In genomic region chr16:10039220-10040096, GRCh38 we compare ENCODE assay signal across 10 cellular contexts.
DNase-seq lines count a peak whose midpoint lies in the region; ATAC-seq and TF ChIP-seq lines count a peak whose summit lies in the region.
"Had no signal": no experiment of that assay in that cellular context is flagged by ENCODE, and none has a peak within 500 bp of the region (broad histone marks: within the 10 kb centered on the region; RNA-seq: fewer than 3 reads in every experiment).

No MANE protein-coding gene starts in this region.

- H3K9me3 ChIP-seq in body of pancreas (peaks cover 0 to 7% (median 0%) of the 10 kb centered on the region in 3 donors), transverse colon (no peaks in the 10 kb centered on the region)

- H3K4me1 ChIP-seq in body of pancreas (peaks cover 7% of the 10 kb centered on the region), transverse colon (no peaks in the 10 kb centered on the region)

- H3K4me3 Mint-ChIP-seq in activated CD4-positive, alpha-beta T cell treated with anti-CD3 and anti-CD28 coated beads for 36 hours: no peak overlapping the region
- H3K4me3 Mint-ChIP-seq: CD8-positive, alpha-beta T cell had no signal

- CTCF ChIA-PET in activated CD4-positive, alpha-beta T cell treated with anti-CD3 and anti-CD28 coated beads for 36 hours (lab: Charles Lee): no interaction called here

- H3K27me3 ChIP-seq in body of pancreas (peaks cover 0 to 5% of the 10 kb centered on the region in 2 donors), transverse colon (no peaks in the 10 kb centered on the region)

- H3K27me3 Mint-ChIP-seq in activated CD4-positive, alpha-beta T cell treated with anti-CD3 and anti-CD28 coated beads for 36 hours: peaks cover 19% of the 10 kb centered on the region

- TF ChIP-seq CTCF in body of pancreas (IDR thresholded peaks at IDR 0.05) (peak in 3 of 7 experiments; percentile 2 to 16 (median 10)), transverse colon (IDR thresholded peaks at IDR 0.05) (peak in 3 of 5 experiments; percentile 9 to 19 (median 15))

- peaks cover 3% of the 10 kb centered on the region for H3K4me1 Mint-ChIP-seq in activated CD4-positive, alpha-beta T cell treated with anti-CD3 and anti-CD28 coated beads for 36 hours

- 8 to 9% methylated on average over 24 to 28 of the region's 28 CpGs for WGBS in body of pancreas, 2 donors
- WGBS in transverse colon (ENCODE audit: low coverage in 1 of 2), 2 donors: 22% methylated on average over 26 of the region's 28 CpGs; no CpG with 5 or more reads in 1 of the 2 donors

- POLR2A ChIA-PET in activated CD4-positive, alpha-beta T cell treated with anti-CD3 and anti-CD28 coated beads for 36 hours (lab: Charles Lee): interaction anchor here (0.6 kb wide), 1 partner anchor 218 kb away, joined by 3 read pairs; no protein-coding TSS in a partner anchor

- in situ Hi-C loops in transverse colon (cut with MboI; ENCODE audit: low pct_ligation_motif_present in 1 of 4, low pct_unique_long_range_greater_than_20kb in 1 of 4, low sequenced_read_pairs in 3 of 4): no loop called here

- TF ChIP-seq POLR2A in body of pancreas (IDR thresholded peaks at IDR 0.05): no peak
- TF ChIP-seq POLR2A in transverse colon (IDR thresholded peaks at IDR 0.05): no peak

- H3K27ac Mint-ChIP-seq in activated CD4-positive, alpha-beta T cell treated with anti-CD3 and anti-CD28 coated beads for 36 hours: no peak overlapping the region
- H3K27ac Mint-ChIP-seq: CD8-positive, alpha-beta T cell had no signal

- ATAC-seq in activated CD4-positive, alpha-beta T cell treated with anti-CD3 and anti-CD28 coated beads for 36 hours: no peak
- peak; percentile 50 for ATAC-seq in body of pancreas
- ATAC-seq in HG03139 (IDR thresholded peaks at IDR 0.05; ENCODE audit: unreplicated experiment): no peak
- ATAC-seq: CD8-positive, alpha-beta T cell had no signal

- H3K9me3 Mint-ChIP-seq in activated CD4-positive, alpha-beta T cell treated with anti-CD3 and anti-CD28 coated beads for 36 hours (ENCODE audit: low read depth): no peaks in the 10 kb centered on the region
- H3K9me3 Mint-ChIP-seq: CD8-positive, alpha-beta T cell had no signal

- H3K36me3 ChIP-seq in body of pancreas (replicated peaks in 1 of 2; ENCODE audit: insufficient read depth in 1 of 2, low read depth in 2 of 2) (no peaks in the 10 kb centered on the region), transverse colon (no peaks in the 10 kb centered on the region)

- H3K27ac ChIP-seq in body of pancreas (no peak overlapping the region), transverse colon (no peak overlapping the region)

- no peak for TF ChIP-seq EP300 in transverse colon (IDR thresholded peaks at IDR 0.05; ENCODE audit: low read depth)

- DNase-seq in activated CD4-positive, alpha-beta T cell treated with anti-CD3 and anti-CD28 coated beads for 36 hours: peak; percentile 9
- no peak for DNase-seq in activated CD4-positive, alpha-beta T cell treated with anti-CD3 and anti-CD28 coated beads, Interleukin-2, amount 50 U/mL, for 1 hour
- DNase-seq in body of pancreas (peak in 3 of 4 donors; percentile 6 to 22 (median 16)), islet precursor cell (peak; percentile 72), transverse colon (no peak), NCI-H446 (lab: John Stamatoyannopoulos, UW) (no peak), NCI-H2227 (lab: John Stamatoyannopoulos, UW; ENCODE audit: unreplicated experiment) (no peak)
- DNase-seq: activated gamma-delta T cell treated with Interleukin-2 at 50 U/mL for 16 hours; CD8-positive, alpha-beta T cell had no signal

- no peaks in the 10 kb centered on the region for H3K36me3 Mint-ChIP-seq in activated CD4-positive, alpha-beta T cell treated with anti-CD3 and anti-CD28 coated beads for 36 hours (ENCODE audit: low read depth)
- H3K36me3 Mint-ChIP-seq: CD8-positive, alpha-beta T cell had no signal

- intact Hi-C loops in activated CD4-positive, alpha-beta T cell treated with anti-CD3 and anti-CD28 coated beads for 36 hours (cut with DNase I, micrococcal nuclease): no loop called here
- intact Hi-C loops in body of pancreas (cut with DNase I): loop anchor here (10.0 kb wide), 1 partner anchor 1385 kb away; no protein-coding TSS in a partner anchor
- intact Hi-C loops in transverse colon (cut with DNase I; ENCODE audit: low total_unique reads): no loop called here

- H3K4me3 ChIP-seq in body of pancreas (no peak overlapping the region), transverse colon (peak overlapping the region in 1 of 4 donors; percentile 16)

Comparison
In these comparisons a context has a peak if more than half of its experiments do, and no peak if none do; other contexts are left out.
1. DNase-seq: peak in activated CD4-positive, alpha-beta T cell treated with anti-CD3 and anti-CD28 coated beads for 36 hours (single experiment), body of pancreas (3 of 4) and islet precursor cell (single experiment); none in activated CD4-positive, alpha-beta T cell treated with anti-CD3 and anti-CD28 coated beads, Interleukin-2, amount 50 U/mL, for 1 hour (single experiment), transverse colon (single experiment), NCI-H446 (0 of 2) and NCI-H2227 (single experiment).